In the genomic region with DNA sequence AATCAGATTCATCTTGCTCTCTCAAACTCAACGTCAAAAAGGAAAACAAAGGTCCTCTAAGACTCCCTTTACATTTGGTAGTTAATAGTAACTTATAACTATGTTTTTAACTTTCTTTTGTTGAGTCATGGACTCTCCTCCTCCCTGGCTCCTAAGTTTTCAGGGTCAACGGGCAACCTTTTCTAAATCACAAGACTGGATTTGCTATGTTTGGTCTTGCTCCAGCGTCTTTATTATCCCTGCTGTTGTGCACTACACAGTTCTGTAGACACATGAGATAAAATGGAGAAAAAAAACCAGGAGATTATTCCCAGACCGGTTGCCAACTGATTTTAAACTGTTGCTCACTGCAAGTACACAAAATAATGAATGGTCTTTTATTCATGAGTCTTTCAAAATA, we compare ENCODE assay signal across 11 cellular contexts. TPM values are rescaled to one million over a fixed set of nuclear protein-coding genes. Genes with fewer than 3 reads are reported as not detected.
DNase-seq lines count a peak whose midpoint lies in the region; ATAC-seq and TF ChIP-seq lines count a peak whose summit lies in the region.
"Had no signal": no experiment of that assay in that cellular context is flagged by ENCODE, and none has a peak within 500 bp of the region (broad histone marks: within the 10 kb centered on the region; RNA-seq: fewer than 3 reads in every experiment).

No MANE protein-coding gene starts in this region.

- POLR2A ChIA-PET in activated CD4-positive, alpha-beta memory T cell treated with anti-CD3 and anti-CD28 coated beads, Interleukin-2, amount 10 ng/mL, durations not matched to agents 7 days and 5 days (lab: Charles Lee) = no interaction called here

- no peaks in the 10 kb centered on the region for H3K9me3 ChIP-seq in tibial artery
- H3K9me3 ChIP-seq: left lung had no signal

- peaks cover 0 to 8% (median 0%) of the 10 kb centered on the region in 3 donors for H3K27me3 Mint-ChIP-seq in naive B cell
- peaks cover 50% of the 10 kb centered on the region for H3K27me3 Mint-ChIP-seq in activated CD4-positive, alpha-beta memory T cell treated with anti-CD3 and anti-CD28 coated beads, Interleukin-2, amount 10 ng/mL, durations not matched to agents 7 days and 5 days

- no peaks in the 10 kb centered on the region for H3K9me3 Mint-ChIP-seq in naive B cell
- no peaks in the 10 kb centered on the region for H3K9me3 Mint-ChIP-seq in activated CD4-positive, alpha-beta memory T cell treated with anti-CD3 and anti-CD28 coated beads, Interleukin-2, amount 10 ng/mL, durations not matched to agents 7 days and 5 days

- CTCF ChIA-PET in activated CD4-positive, alpha-beta memory T cell treated with anti-CD3 and anti-CD28 coated beads, Interleukin-2, amount 10 ng/mL, durations not matched to agents 7 days and 5 days (lab: Charles Lee) = no interaction called here

- peaks cover 20 to 35% (median 26%) of the 10 kb centered on the region in 3 donors for H3K4me1 Mint-ChIP-seq in naive B cell
- peaks cover 27% of the 10 kb centered on the region for H3K4me1 Mint-ChIP-seq in activated CD4-positive, alpha-beta memory T cell treated with anti-CD3 and anti-CD28 coated beads, Interleukin-2, amount 10 ng/mL, durations not matched to agents 7 days and 5 days

- ATAC-seq in Right ventricle myocardium inferior (peak; percentile 14), naive B cell (ENCODE audit: low read depth in 2 of 2) (no peak), HG03439 (IDR thresholded peaks at IDR 0.05; ENCODE audit: unreplicated experiment) (no peak), GM19463 (IDR thresholded peaks at IDR 0.05; ENCODE audit: unreplicated experiment) (no peak)
- ATAC-seq: left lung had no signal

- H3K36me3 Mint-ChIP-seq in naive B cell = no peaks in the 10 kb centered on the region
- H3K36me3 Mint-ChIP-seq in activated CD4-positive, alpha-beta memory T cell treated with anti-CD3 and anti-CD28 coated beads, Interleukin-2, amount 10 ng/mL, durations not matched to agents 7 days and 5 days (ENCODE audit: low read depth) = peaks cover 18% of the 10 kb centered on the region

- no peaks in the 10 kb centered on the region for H3K36me3 ChIP-seq in tibial artery
- H3K36me3 ChIP-seq: left lung had no signal

- DNase-seq in Right ventricle myocardium inferior (ENCODE audit: missing footprints) (no peak), cardiac septum (ENCODE audit: low spot score) (no peak), cerebellum (ENCODE audit: low spot score) (peak; percentile 28), naive B cell (no peak), tibial artery (no peak)
- DNase-seq in activated CD4-positive, alpha-beta memory T cell treated with anti-CD3 and anti-CD28 coated beads, Interleukin-2, amount 10 ng/mL, durations not matched to agents 7 days and 5 days = no peak
- DNase-seq: amygdala, left lung had no signal

- peak overlapping the region in 1 of 2 donors; percentile 2 for H3K4me3 ChIP-seq in tibial artery
- H3K4me3 ChIP-seq: left lung had no signal

- peak overlapping the region in 6 of 8 donors; percentile 26 to 99 (median 96) for H3K4me3 Mint-ChIP-seq in naive B cell
- H3K4me3 Mint-ChIP-seq in activated CD4-positive, alpha-beta memory T cell treated with anti-CD3 and anti-CD28 coated beads, Interleukin-2, amount 10 ng/mL, durations not matched to agents 7 days and 5 days = no peak overlapping the region

- no peak for TF ChIP-seq CTCF in tibial artery (IDR thresholded peaks at IDR 0.05)

- no peaks in the 10 kb centered on the region for H3K27me3 ChIP-seq in tibial artery
- H3K27me3 ChIP-seq: left lung had no signal

- intact Hi-C loops in Right ventricle myocardium inferior (cut with DNase I) = loop anchor here (5.0 to 10.0 kb wide), 3 partner anchors 134 to 354 kb away; partner anchors contain the start of genes MED4 and NUDT15
- intact Hi-C loops in cardiac septum (cut with DNase I) = loop anchor here (10.0 kb wide), 1 partner anchor 136 kb away; the partner anchor contains the start of gene MED4
- intact Hi-C loops in tibial artery (cut with DNase I; ENCODE audit: low total_unique reads) = loop anchor here (10.0 kb wide), 1 partner anchor 74 kb away; the partner anchor contains the start of gene RB1

- peak overlapping the region; percentile 94 to 99 for H3K27ac ChIP-seq in tibial artery
- H3K27ac ChIP-seq: KMS-11, left lung had no signal

- H3K4me1 ChIP-seq in tibial artery = peaks cover 0 to 22% (median 13%) of the 10 kb centered on the region in 4 donors

- H3K27ac Mint-ChIP-seq in naive B cell = peak overlapping the region in 1 of 6 donors; percentile 72
- H3K27ac Mint-ChIP-seq in activated CD4-positive, alpha-beta memory T cell treated with anti-CD3 and anti-CD28 coated beads, Interleukin-2, amount 10 ng/mL, durations not matched to agents 7 days and 5 days = no peak overlapping the region

RNA-seq across cellular contexts. Expression of gene ITM2B, which starts 1.9 kb away (rescaled TPM):
- total RNA-seq in Right ventricle myocardium inferior = 537 TPM
- 386 TPM for total RNA-seq in cardiac septum
- 117 TPM for total RNA-seq in cerebellum
- polyA plus RNA-seq in naive B cell (ENCODE audit: low read depth in 6 of 6) = 100 to 1,000 TPM; 633 to 911 (median 766) TPM
- 100 to 1,000 TPM; 226 to 227 TPM for total RNA-seq in activated CD4-positive, alpha-beta memory T cell treated with anti-CD3 and anti-CD28 coated beads, Interleukin-2, amount 10 ng/mL, durations not matched to agents 7 days and 5 days
